10 cellular contexts compared by ENCODE assay signal in the genomic region with DNA sequence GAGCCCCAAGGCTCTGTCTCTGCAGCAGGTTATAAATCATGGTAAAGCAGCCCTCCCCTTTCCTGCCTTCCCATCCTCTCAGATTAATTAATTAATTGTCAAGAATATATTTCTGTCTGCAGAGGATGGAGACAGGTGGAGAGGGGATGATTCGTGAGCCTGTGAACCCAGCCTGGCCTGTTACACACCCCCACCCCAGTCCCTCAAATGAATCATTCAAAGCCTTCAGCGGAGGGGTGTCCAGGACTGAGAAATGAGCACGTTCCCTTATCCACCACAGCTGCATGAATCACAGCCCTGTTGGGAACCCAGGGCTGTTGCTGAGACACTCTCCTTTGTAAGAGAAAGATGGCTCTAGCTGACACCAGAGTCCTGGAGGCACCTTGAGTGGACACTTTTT. TPM values are rescaled to one million over a fixed set of nuclear protein-coding genes. Genes with fewer than 3 reads are reported as not detected.
A peak's percentile ranks its signal among the peaks of the same experiment; 100 is the strongest.
DNase-seq lines count a peak whose midpoint lies in the region; ATAC-seq and TF ChIP-seq lines count a peak whose summit lies in the region.
"Had no signal": no experiment of that assay in that cellular context is flagged by ENCODE, and none has a peak within 500 bp of the region (broad histone marks: within the 10 kb centered on the region; RNA-seq: fewer than 3 reads in every experiment).

No MANE protein-coding gene starts in this region.

- no peaks in the 10 kb centered on the region for H3K9me3 Mint-ChIP-seq in Calu3 (ENCODE audit: low read depth, unreplicated experiment)

- no peak overlapping the region for H2AFZ ChIP-seq in fibroblast of lung (ENCODE audit: low read length)

- H3K27ac Mint-ChIP-seq in Calu3 (ENCODE audit: unreplicated experiment), result no peak overlapping the region

- intact Hi-C loops in gastrocnemius medialis (cut with DNase I; ENCODE audit: low total_unique reads) (loop anchor here (5.0 kb wide), 1 partner anchor 56 kb away; no protein-coding TSS in a partner anchor), Calu3 (cut with micrococcal nuclease; ENCODE audit: unreplicated experiment) (loop anchor here (10.0 kb wide), 1 partner anchor 199 kb away; no protein-coding TSS in a partner anchor)

- H3K79me2 ChIP-seq in fibroblast of lung (ENCODE audit: control insufficient read depth, insufficient read depth, low read length), result no peaks in the 10 kb centered on the region

- no peak for ATAC-seq in gastrocnemius medialis
- ATAC-seq in GM21515 (IDR thresholded peaks at IDR 0.05; ENCODE audit: unreplicated experiment), result no peak
- ATAC-seq in GM19463 (IDR thresholded peaks at IDR 0.05; ENCODE audit: unreplicated experiment), result no peak
- ATAC-seq: GM12878 had no signal

- peaks cover 16% of the 10 kb centered on the region for H3K4me1 Mint-ChIP-seq in Calu3 (ENCODE audit: low read depth, unreplicated experiment)

- H4K20me1 ChIP-seq in fibroblast of lung (ENCODE audit: control insufficient read depth, extremely low read depth, insufficient read depth, low read length), result no peaks in the 10 kb centered on the region

- no peaks in the 10 kb centered on the region for H3K27me3 Mint-ChIP-seq in Calu3 (ENCODE audit: unreplicated experiment)

- peak overlapping the region; percentile 36 for H3K4me2 ChIP-seq in fibroblast of lung (ENCODE audit: extremely low read depth, insufficient read depth, low read length)

- H3K36me3 ChIP-seq in fibroblast of lung (ENCODE audit: control insufficient read depth, insufficient read depth, low read length), result peaks cover 2% of the 10 kb centered on the region
- no peaks in the 10 kb centered on the region for H3K36me3 ChIP-seq in gastrocnemius medialis

- no TSS peak for BruUV-seq in Calu3 (replicated peaks; lab: Mats Ljungman, UMichigan)

- TF ChIP-seq POLR2A in gastrocnemius medialis (IDR thresholded peaks at IDR 0.05), result no peak

- H3K4me1 ChIP-seq in fibroblast of lung (ENCODE audit: control insufficient read depth, extremely low read depth, insufficient read depth, low read length), result peaks cover 27% of the 10 kb centered on the region
- peaks cover 12 to 36% of the 10 kb centered on the region in 2 donors for H3K4me1 ChIP-seq in gastrocnemius medialis

- no peak overlapping the region for H3K4me3 Mint-ChIP-seq in Calu3 (ENCODE audit: low read depth, unreplicated experiment)

- DNase-seq in EH (ENCODE audit: low read depth), result peak; percentile 94
- peak; percentile 16 for DNase-seq in RKO (ENCODE audit: low spot score)
- peak; percentile 80 to 97 for DNase-seq in fibroblast of lung (ENCODE audit: low read depth in 2 of 2)
- DNase-seq in gastrocnemius medialis, result no peak
- DNase-seq in Ammon's horn (ENCODE audit: low spot score), result no peak
- DNase-seq in Calu3, result no peak

- H3K27ac ChIP-seq in fibroblast of lung (ENCODE audit: insufficient read depth, low read length) (peak overlapping the region; percentile 75), gastrocnemius medialis (peak overlapping the region in 3 of 4 donors; percentile 24 to 56 (median 36))

- H3K4me3 ChIP-seq in fibroblast of lung (replicated peaks in 1 of 4; ENCODE audit: control extremely low read depth in 1 of 4, insufficient read depth in 1 of 4, low read depth in 3 of 4, low read length in 4 of 4), result no peak overlapping the region
- H3K4me3 ChIP-seq in gastrocnemius medialis, result no peak overlapping the region
- H3K4me3 ChIP-seq: GM12878 had no signal

- TF ChIP-seq CTCF in fibroblast of lung (conservative IDR thresholded peaks at IDR 0.05 in 1 of 2, IDR thresholded peaks at IDR 0.05 in 1 of 2; ENCODE audit: low read depth in 1 of 2, low read length in 2 of 2) (no peak), gastrocnemius medialis (IDR thresholded peaks at IDR 0.05 in 4 of 5, conservative IDR thresholded peaks at IDR 0.05 in 1 of 5) (no peak), Calu3 (IDR thresholded peaks at IDR 0.05; ENCODE audit: unreplicated experiment) (no peak)

- CTCF ChIA-PET in Calu3 (lab: Charles Lee), result no interaction called here

- H3K9ac ChIP-seq in fibroblast of lung (ENCODE audit: insufficient read depth, low read length), result no peak overlapping the region

- in situ Hi-C loops in gastrocnemius medialis (cut with MboI; ENCODE audit: low sequenced_read_pairs in 4 of 4), result no loop called here

- H3K9me3 ChIP-seq in fibroblast of lung (ENCODE audit: control insufficient read depth, insufficient read depth, low read depth, low read length) (no peaks in the 10 kb centered on the region), gastrocnemius medialis (no peaks in the 10 kb centered on the region)

- H3K36me3 Mint-ChIP-seq in Calu3 (ENCODE audit: insufficient read depth, unreplicated experiment), result no peaks in the 10 kb centered on the region

- H3K27me3 ChIP-seq in fibroblast of lung (ENCODE audit: control insufficient read depth, insufficient read depth, low read length), result no peaks in the 10 kb centered on the region
- no peaks in the 10 kb centered on the region for H3K27me3 ChIP-seq in gastrocnemius medialis

RNA-seq across cellular contexts. Expression of a gene that starts 56.0 kb away (rescaled TPM):
- total RNA-seq in fibroblast of lung (0.17 and 0.26 TPM in 2 replicates), gastrocnemius medialis (1 to 10 TPM in 1 of 4 donors, not detected in 3; 1.5 TPM), Calu3 (2022) (2.7 and 3.2 TPM in 2 replicates)
- polyA plus RNA-seq in fibroblast of lung, result 0.06 and 0.07 TPM in 2 replicates
- polyA plus RNA-seq in fibroblast of lung (2012), result not detected in 2 replicates
- polyA minus RNA-seq in fibroblast of lung (ENCODE audit: low replicate concordance), result not detected in 2 replicates
- total RNA-seq: lung microvascular endothelial cell had no signal

RNA-seq across cellular contexts. Expression of a gene that starts 59.6 kb away (rescaled TPM):
- 13.0 and 17.7 TPM in 2 replicates for total RNA-seq in fibroblast of lung
- 19.3 and 65.2 TPM in 2 replicates for polyA plus RNA-seq in fibroblast of lung
- 18.6 and 77.1 TPM in 2 replicates for polyA plus RNA-seq in fibroblast of lung (2012)
- polyA minus RNA-seq in fibroblast of lung (ENCODE audit: low replicate concordance), result 41.0 and 120 TPM in 2 replicates
- total RNA-seq in gastrocnemius medialis, result under 1 TPM; 0.39 to 0.97 (median 0.76) TPM
- 5.2 and 16.2 TPM in 2 replicates for total RNA-seq in Calu3 (2022)

Comparison
In these comparisons a context has a peak if more than half of its experiments do, and no peak if none do; other contexts are left out.
1. DNase-seq: peak in EH (single experiment), RKO (single experiment) and fibroblast of lung (2 of 2); none in gastrocnemius medialis (0 of 2), Ammon's horn (single experiment) and Calu3 (single experiment).